In genomic region chr1:13700521-13701273, GRCh38 we compare ENCODE assay signal across 1 cellular context.
TF ChIP-seq lines count a peak whose summit lies in the region.

No MANE protein-coding gene starts in this region.

TF ChIP-seq in GM12878, 131 proteins besides CTCF, POLR2A, EP300 and RAD21 (continued from another document and continues in another):
- TF ChIP-seq REST (IDR thresholded peaks at IDR 0.05; ENCODE audit: low read depth, low read length) (no peak), MEF2B (IDR thresholded peaks at IDR 0.05; ENCODE audit: partially characterized antibody, poor library complexity, severe bottlenecking) (peak; percentile 22), RELA (IDR thresholded peaks at IDR 0.05; ENCODE audit: borderline replicate concordance, partially characterized antibody) (no peak), EZH2 (IDR thresholded peaks at IDR 0.05; ENCODE audit: borderline replicate concordance, control insufficient read depth, low read depth, low read length) (no peak), MLLT1 (IDR thresholded peaks at IDR 0.05) (peak; percentile 76; the same call in 1 of the 2 replicates), FOXM1 (IDR thresholded peaks at IDR 0.05; ENCODE audit: low read depth, low read length) (peak; percentile 48; the same call in 1 of the 2 replicates), ZNF622 (IDR thresholded peaks at IDR 0.05) (no peak), ASH2L (IDR thresholded peaks at IDR 0.05; ENCODE audit: borderline replicate concordance, low read depth) (no peak), DPF2 (IDR thresholded peaks at IDR 0.05) (peak; percentile 65; the same call in 1 of the 2 replicates), CBX3 (IDR thresholded peaks at IDR 0.05; ENCODE audit: borderline replicate concordance, low read depth) (no peak), ZZZ3 (IDR thresholded peaks at IDR 0.05; ENCODE audit: control insufficient read depth, insufficient read length, low read depth) (no peak), MYB (IDR thresholded peaks at IDR 0.05; ENCODE audit: borderline replicate concordance, low read depth, low read length) (0 out of 2 replicates have a peak, but pooled peaks have one; percentile 11), SUZ12 (IDR thresholded peaks at IDR 0.05; ENCODE audit: unreplicated experiment) (no peak), KAT2A (conservative IDR thresholded peaks at IDR 0.05; ENCODE audit: control insufficient read depth, low read depth, low read length) (no peak), HDAC6 (IDR thresholded peaks at IDR 0.05; ENCODE audit: unreplicated experiment) (no peak), ZNF24 (IDR thresholded peaks at IDR 0.05) (no peak), TCF12 (IDR thresholded peaks at IDR 0.05; ENCODE audit: low read depth, low read length) (no peak), IRF3 (IDR thresholded peaks at IDR 0.05) (no peak), IRF5 (IDR thresholded peaks at IDR 0.05; ENCODE audit: borderline replicate concordance) (no peak), BHLHE40 (IDR thresholded peaks at IDR 0.05; ENCODE audit: borderline replicate concordance in 1 of 2, low read depth in 2 of 2, low read length in 1 of 2) (peak; percentile 34 to 77; a peak in 1 of 4 replicates), RELB (IDR thresholded peaks at IDR 0.05; ENCODE audit: low read depth) (0 out of 2 replicates have a peak, but pooled peaks have one; percentile 20), TCF7 (IDR thresholded peaks at IDR 0.05; ENCODE audit: borderline replicate concordance) (no peak), HCFC1 (IDR thresholded peaks at IDR 0.05; ENCODE audit: low read length) (no peak), FOXK2 (IDR thresholded peaks at IDR 0.05) (no peak), MTA2 (IDR thresholded peaks at IDR 0.05; ENCODE audit: low read depth) (no peak), SMAD5 (IDR thresholded peaks at IDR 0.05; ENCODE audit: low read depth) (peak; percentile 23), ZNF207 (IDR thresholded peaks at IDR 0.05; ENCODE audit: borderline replicate concordance) (no peak; the same call in 1 of the 2 replicates), CHD4 (IDR thresholded peaks at IDR 0.05) (0 out of 2 replicates have a peak, but pooled peaks have one; percentile 59), ELK1 (IDR thresholded peaks at IDR 0.05; ENCODE audit: low read depth, low read length) (no peak), PKNOX1 (IDR thresholded peaks at IDR 0.05) (no peak), EED (IDR thresholded peaks at IDR 0.05; ENCODE audit: low read depth) (no peak)
- TF ChIP-seq, protein P1, sequence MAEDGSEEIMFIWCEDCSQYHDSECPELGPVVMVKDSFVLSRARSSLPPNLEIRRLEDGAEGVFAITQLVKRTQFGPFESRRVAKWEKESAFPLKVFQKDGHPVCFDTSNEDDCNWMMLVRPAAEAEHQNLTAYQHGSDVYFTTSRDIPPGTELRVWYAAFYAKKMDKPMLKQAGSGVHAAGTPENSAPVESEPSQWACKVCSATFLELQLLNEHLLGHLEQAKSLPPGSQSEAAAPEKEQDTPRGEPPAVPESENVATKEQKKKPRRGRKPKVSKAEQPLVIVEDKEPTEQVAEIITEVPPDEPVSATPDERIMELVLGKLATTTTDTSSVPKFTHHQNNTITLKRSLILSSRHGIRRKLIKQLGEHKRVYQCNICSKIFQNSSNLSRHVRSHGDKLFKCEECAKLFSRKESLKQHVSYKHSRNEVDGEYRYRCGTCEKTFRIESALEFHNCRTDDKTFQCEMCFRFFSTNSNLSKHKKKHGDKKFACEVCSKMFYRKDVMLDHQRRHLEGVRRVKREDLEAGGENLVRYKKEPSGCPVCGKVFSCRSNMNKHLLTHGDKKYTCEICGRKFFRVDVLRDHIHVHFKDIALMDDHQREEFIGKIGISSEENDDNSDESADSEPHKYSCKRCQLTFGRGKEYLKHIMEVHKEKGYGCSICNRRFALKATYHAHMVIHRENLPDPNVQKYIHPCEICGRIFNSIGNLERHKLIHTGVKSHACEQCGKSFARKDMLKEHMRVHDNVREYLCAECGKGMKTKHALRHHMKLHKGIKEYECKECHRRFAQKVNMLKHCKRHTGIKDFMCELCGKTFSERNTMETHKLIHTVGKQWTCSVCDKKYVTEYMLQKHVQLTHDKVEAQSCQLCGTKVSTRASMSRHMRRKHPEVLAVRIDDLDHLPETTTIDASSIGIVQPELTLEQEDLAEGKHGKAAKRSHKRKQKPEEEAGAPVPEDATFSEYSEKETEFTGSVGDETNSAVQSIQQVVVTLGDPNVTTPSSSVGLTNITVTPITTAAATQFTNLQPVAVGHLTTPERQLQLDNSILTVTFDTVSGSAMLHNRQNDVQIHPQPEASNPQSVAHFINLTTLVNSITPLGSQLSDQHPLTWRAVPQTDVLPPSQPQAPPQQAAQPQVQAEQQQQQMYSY (CRISPR knock-in tag; IDR thresholded peaks at IDR 0.05), result no peak
- TF ChIP-seq, protein P2, sequence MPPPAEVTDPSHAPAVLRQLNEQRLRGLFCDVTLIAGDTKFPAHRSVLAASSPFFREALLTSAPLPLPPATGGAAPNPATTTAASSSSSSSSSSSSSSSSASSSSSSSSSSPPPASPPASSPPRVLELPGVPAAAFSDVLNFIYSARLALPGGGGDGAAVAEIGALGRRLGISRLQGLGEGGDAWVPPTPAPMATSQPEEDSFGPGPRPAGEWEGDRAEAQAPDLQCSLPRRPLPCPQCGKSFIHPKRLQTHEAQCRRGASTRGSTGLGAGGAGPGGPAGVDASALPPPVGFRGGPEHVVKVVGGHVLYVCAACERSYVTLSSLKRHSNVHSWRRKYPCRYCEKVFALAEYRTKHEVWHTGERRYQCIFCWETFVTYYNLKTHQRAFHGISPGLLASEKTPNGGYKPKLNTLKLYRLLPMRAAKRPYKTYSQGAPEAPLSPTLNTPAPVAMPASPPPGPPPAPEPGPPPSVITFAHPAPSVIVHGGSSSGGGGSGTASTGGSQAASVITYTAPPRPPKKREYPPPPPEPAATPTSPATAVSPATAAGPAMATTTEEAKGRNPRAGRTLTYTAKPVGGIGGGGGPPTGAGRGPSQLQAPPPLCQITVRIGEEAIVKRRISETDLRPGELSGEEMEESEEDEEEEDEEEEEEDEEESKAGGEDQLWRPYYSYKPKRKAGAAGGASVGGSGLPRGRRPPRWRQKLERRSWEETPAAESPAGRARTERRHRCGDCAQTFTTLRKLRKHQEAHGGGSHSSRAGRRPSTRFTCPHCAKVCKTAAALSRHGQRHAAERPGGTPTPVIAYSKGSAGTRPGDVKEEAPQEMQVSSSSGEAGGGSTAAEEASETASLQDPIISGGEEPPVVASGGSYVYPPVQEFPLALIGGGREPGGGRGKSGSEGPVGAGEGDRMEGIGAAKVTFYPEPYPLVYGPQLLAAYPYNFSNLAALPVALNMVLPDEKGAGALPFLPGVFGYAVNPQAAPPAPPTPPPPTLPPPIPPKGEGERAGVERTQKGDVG (CRISPR knock-in tag; IDR thresholded peaks at IDR 0.05), result no peak
- TF ChIP-seq, protein P3, sequence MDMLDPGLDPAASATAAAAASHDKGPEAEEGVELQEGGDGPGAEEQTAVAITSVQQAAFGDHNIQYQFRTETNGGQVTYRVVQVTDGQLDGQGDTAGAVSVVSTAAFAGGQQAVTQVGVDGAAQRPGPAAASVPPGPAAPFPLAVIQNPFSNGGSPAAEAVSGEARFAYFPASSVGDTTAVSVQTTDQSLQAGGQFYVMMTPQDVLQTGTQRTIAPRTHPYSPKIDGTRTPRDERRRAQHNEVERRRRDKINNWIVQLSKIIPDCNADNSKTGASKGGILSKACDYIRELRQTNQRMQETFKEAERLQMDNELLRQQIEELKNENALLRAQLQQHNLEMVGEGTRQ (IDR thresholded peaks at IDR 0.05; ENCODE audit: borderline replicate concordance, low read depth, low read length), result peak; percentile 21; the same call in 1 of the 2 replicates
- TF ChIP-seq, protein P4, sequence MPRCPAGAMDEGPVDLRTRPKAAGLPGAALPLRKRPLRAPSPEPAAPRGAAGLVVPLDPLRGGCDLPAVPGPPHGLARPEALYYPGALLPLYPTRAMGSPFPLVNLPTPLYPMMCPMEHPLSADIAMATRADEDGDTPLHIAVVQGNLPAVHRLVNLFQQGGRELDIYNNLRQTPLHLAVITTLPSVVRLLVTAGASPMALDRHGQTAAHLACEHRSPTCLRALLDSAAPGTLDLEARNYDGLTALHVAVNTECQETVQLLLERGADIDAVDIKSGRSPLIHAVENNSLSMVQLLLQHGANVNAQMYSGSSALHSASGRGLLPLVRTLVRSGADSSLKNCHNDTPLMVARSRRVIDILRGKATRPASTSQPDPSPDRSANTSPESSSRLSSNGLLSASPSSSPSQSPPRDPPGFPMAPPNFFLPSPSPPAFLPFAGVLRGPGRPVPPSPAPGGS (IDR thresholded peaks at IDR 0.05; ENCODE audit: borderline replicate concordance, insufficient read depth, low read depth, low read length, poor library complexity, severe bottlenecking), result no peak
